Comparison of ENCODE assay signal across 22 cellular contexts in the genomic region with DNA sequence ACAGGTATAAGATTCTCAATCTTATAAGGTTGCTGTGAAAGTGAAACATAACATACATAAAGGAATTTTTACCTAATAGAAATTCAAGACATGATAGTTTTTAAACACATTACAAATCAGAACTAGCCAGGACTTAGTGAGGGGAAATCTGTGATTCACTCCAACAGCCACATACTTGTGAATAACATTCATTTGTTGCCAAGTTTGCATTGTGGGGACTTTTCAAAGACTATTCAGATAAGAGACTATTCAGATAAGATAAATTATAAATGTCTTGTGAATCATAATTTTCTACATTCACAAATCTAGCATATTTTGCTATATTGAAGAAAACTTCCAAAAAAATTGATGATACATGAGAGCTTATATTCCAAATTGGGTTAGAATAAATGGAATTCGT.
DNase-seq lines count a peak whose midpoint lies in the region; TF ChIP-seq lines count a peak whose summit lies in the region.
"Had no signal": no experiment of that assay in that cellular context is flagged by ENCODE, and none has a peak within 500 bp of the region (broad histone marks: within the 10 kb centered on the region; RNA-seq: fewer than 3 reads in every experiment).

No MANE protein-coding gene starts in this region.

- DNase-seq in GM23248 = peak; percentile 2
- DNase-seq in amniotic epithelial cell (ENCODE audit: low read depth) = peak; percentile 77
- peak; percentile 68 for DNase-seq in choroid plexus epithelial cell (ENCODE audit: low read depth)
- peak; percentile 81 for DNase-seq in iris pigment epithelial cell (ENCODE audit: low read depth)
- DNase-seq in immature natural killer cell = no peak
- DNase-seq in stimulated activated CD4-positive, alpha-beta T cell treated with anti-CD3 and anti-CD28 coated beads, Interleukin-4, amount 100 ng/mL, for 1 hour = no peak
- no peak for DNase-seq in type B pancreatic cell (ENCODE audit: extremely low spot score, unreplicated experiment)
- DNase-seq in hepatocyte (ENCODE audit: low spot score) = no peak
- DNase-seq: Calu3; CD8-positive, alpha-beta T cell; Kasumi-1; NCI-H1092 treated with DMSO at 0.1 percent for 48 hours; NCI-H2081; NCI-H2171 treated with DMSO at 0.1 percent for 48 hours; NCI-H446 treated with DMSO at 0.1 percent for 48 hours; NCI-H748 treated with DMSO at 0.1 percent for 48 hours; NK-92 treated with Interleukin-12 subunit alpha and Interleukin-12 subunit beta, amount 100 ng/mL, for 24 hours; OCI-M1; Right ventricle myocardium superior had no signal

- H3K27ac ChIP-seq in GM23248 (no peak overlapping the region), hepatocyte (no peak overlapping the region)
- H3K27ac ChIP-seq: BLaER1 treated with 17β-estradiol and CSF1 and Interleukin-3, amounts not matched to agents 10 nM and 100 nM had no signal

- H2AFZ ChIP-seq in GM23248 (no peak overlapping the region), hepatocyte (no peak overlapping the region)

- H3K4me1 ChIP-seq in GM23248 (ENCODE audit: insufficient read depth) = no peaks in the 10 kb centered on the region
- H3K4me1 ChIP-seq in hepatocyte (ENCODE audit: insufficient read depth) = no peaks in the 10 kb centered on the region
- H3K4me1 ChIP-seq: BLaER1 treated with 17β-estradiol and CSF1 and Interleukin-3, amounts not matched to agents 10 nM and 100 nM; HAP-1 had no signal

- no peaks in the 10 kb centered on the region for H3K27me3 ChIP-seq in GM23248 (replicated peaks; ENCODE audit: insufficient read depth)
- no peaks in the 10 kb centered on the region for H3K27me3 ChIP-seq in hepatocyte
- H3K27me3 ChIP-seq: BLaER1 treated with 17β-estradiol and CSF1 and Interleukin-3, amounts not matched to agents 10 nM and 100 nM had no signal

- no peaks in the 10 kb centered on the region for H3F3A ChIP-seq in GM23248 (ENCODE audit: insufficient read depth)

- H3K9ac ChIP-seq in GM23248 = no peak overlapping the region
- H3K9ac ChIP-seq: BLaER1 treated with 17β-estradiol and CSF1 and Interleukin-3, amounts not matched to agents 10 nM and 100 nM had no signal

- H3K9me3 Mint-ChIP-seq in immature natural killer cell (peaks cover 14 to 51% (median 33%) of the 10 kb centered on the region in 6 donors), type B pancreatic cell (no peaks in the 10 kb centered on the region)

- no peak overlapping the region for H3K4me3 Mint-ChIP-seq in immature natural killer cell
- no peak overlapping the region for H3K4me3 Mint-ChIP-seq in type B pancreatic cell
- H3K4me3 Mint-ChIP-seq: CD8-positive, alpha-beta T cell had no signal

- no peak overlapping the region for H3K4me2 ChIP-seq in GM23248 (ENCODE audit: unreplicated experiment)
- no peak overlapping the region for H3K4me2 ChIP-seq in hepatocyte
- H3K4me2 ChIP-seq: BLaER1 treated with 17β-estradiol and CSF1 and Interleukin-3, amounts not matched to agents 10 nM and 100 nM had no signal

- H3K36me3 ChIP-seq in GM23248 (ENCODE audit: low read depth) (no peaks in the 10 kb centered on the region), hepatocyte (replicated peaks; ENCODE audit: insufficient read depth, low read depth) (no peaks in the 10 kb centered on the region)
- H3K36me3 ChIP-seq: BLaER1 treated with 17β-estradiol and CSF1 and Interleukin-3, amounts not matched to agents 10 nM and 100 nM; HAP-1 had no signal

- no peaks in the 10 kb centered on the region for H3K9me2 ChIP-seq in GM23248 (ENCODE audit: insufficient read depth)
- H3K9me2 ChIP-seq in hepatocyte (replicated peaks; ENCODE audit: insufficient read depth) = no peaks in the 10 kb centered on the region

- H3K27me3 Mint-ChIP-seq in immature natural killer cell (ENCODE audit: low read depth in 3 of 3) (peaks cover 0 to 2% (median 0%) of the 10 kb centered on the region in 3 donors), type B pancreatic cell (no peaks in the 10 kb centered on the region)

- in situ Hi-C loops in GM23248 (cut with MboI) = no loop called here

- WGBS in GM23248 (ENCODE audit: low coverage in 1 of 2, low lambda C conversion rate in 2 of 2, missing lambda C conversion rate in 2 of 2), 2 experiments = 35 to 38% methylated on average over 1 of the region's 1 CpG
- 72% methylated on average over 1 of the region's 1 CpG for WGBS in hepatocyte (ENCODE audit: low lambda C conversion rate, missing lambda C conversion rate)

- H3K4me1 Mint-ChIP-seq in immature natural killer cell (no peaks in the 10 kb centered on the region), type B pancreatic cell (ENCODE audit: unreplicated experiment) (no peaks in the 10 kb centered on the region)

- TF ChIP-seq CTCF in choroid plexus epithelial cell (conservative IDR thresholded peaks at IDR 0.05; ENCODE audit: low read depth, low read length) (no peak), type B pancreatic cell (conservative IDR thresholded peaks at IDR 0.05) (no peak), hepatocyte (IDR thresholded peaks at IDR 0.05; ENCODE audit: poor library complexity) (no peak)

- H3K9me3 ChIP-seq in GM23248 (ENCODE audit: low read depth) (no peaks in the 10 kb centered on the region), hepatocyte (ENCODE audit: low read depth) (no peaks in the 10 kb centered on the region)
- H3K9me3 ChIP-seq: HAP-1 had no signal

- H3K27ac Mint-ChIP-seq in immature natural killer cell = no peak overlapping the region
- no peak overlapping the region for H3K27ac Mint-ChIP-seq in type B pancreatic cell
- H3K27ac Mint-ChIP-seq: CD8-positive, alpha-beta T cell had no signal

- no peaks in the 10 kb centered on the region for H3K36me3 Mint-ChIP-seq in immature natural killer cell
- H3K36me3 Mint-ChIP-seq in type B pancreatic cell = no peaks in the 10 kb centered on the region
- H3K36me3 Mint-ChIP-seq: CD8-positive, alpha-beta T cell had no signal

- no peaks in the 10 kb centered on the region for H4K20me1 ChIP-seq in GM23248 (ENCODE audit: insufficient read depth)
- no peaks in the 10 kb centered on the region for H4K20me1 ChIP-seq in hepatocyte (ENCODE audit: insufficient read depth, poor library complexity, severe bottlenecking)
- H4K20me1 ChIP-seq: BLaER1 treated with 17β-estradiol and CSF1 and Interleukin-3, amounts not matched to agents 10 nM and 100 nM had no signal

- H3K4me3 ChIP-seq in GM23248 (no peak overlapping the region), choroid plexus epithelial cell (ENCODE audit: low read depth, low read length) (no peak overlapping the region), hepatocyte (no peak overlapping the region)
- H3K4me3 ChIP-seq: BLaER1 treated with 17β-estradiol and CSF1 and Interleukin-3, amounts not matched to agents 10 nM and 100 nM; GM12878; HAP-1 had no signal

- H3K79me2 ChIP-seq in GM23248 (ENCODE audit: insufficient read depth) = no peaks in the 10 kb centered on the region
- H3K79me2 ChIP-seq in hepatocyte = no peaks in the 10 kb centered on the region

Comparison
In these comparisons a context has a peak if more than half of its experiments do, and no peak if none do; other contexts are left out.
1. DNase-seq: peak in GM23248 (single experiment), amniotic epithelial cell (single experiment), choroid plexus epithelial cell (single experiment) and iris pigment epithelial cell (single experiment); none in immature natural killer cell (0 of 3), stimulated activated CD4-positive, alpha-beta T cell treated with anti-CD3 and anti-CD28 coated beads, Interleukin-4, amount 100 ng/mL, for 1 hour (single experiment), type B pancreatic cell (single experiment) and hepatocyte (single experiment).